ENCODE assay signal across 17 cellular contexts in genomic region chr6:75922226-75922625, GRCh38.
DNase-seq lines count a peak whose midpoint lies in the region; ATAC-seq and TF ChIP-seq lines count a peak whose summit lies in the region.
"Had no signal": no experiment of that assay in that cellular context is flagged by ENCODE, and none has a peak within 500 bp of the region (broad histone marks: within the 10 kb centered on the region; RNA-seq: fewer than 3 reads in every experiment).

No MANE protein-coding gene starts in this region.

- ATAC-seq in HG03439 (IDR thresholded peaks at IDR 0.05; ENCODE audit: unreplicated experiment), result no peak
- ATAC-seq: HepG2, left cardiac atrium, sciatic nerve had no signal

- no peak overlapping the region for H2BK5ac ChIP-seq in mesenchymal stem cell (ENCODE audit: low read depth, low read length, poor library complexity, severe bottlenecking)

- DNase-seq in ELR (ENCODE audit: low read depth) (peak; percentile 59), M059J (ENCODE audit: low read depth) (peak; percentile 70), mammary epithelial cell (peak; percentile 38), mesenchymal stem cell (peak; percentile 52), Peyer's patch (no peak), cardiac septum (ENCODE audit: low spot score) (no peak)
- DNase-seq: amniotic stem cell, BE2C, cortex of kidney, left cardiac atrium, NCI-H774, nucleus accumbens, RPMI8226, substantia nigra had no signal

- H2BK12ac ChIP-seq in mesenchymal stem cell (ENCODE audit: low read length in 2 of 2), result no peak overlapping the region

- BruUV-seq in mammary epithelial cell (replicated peaks; lab: Mats Ljungman, UMichigan), result no TSS peak

- H3K4ac ChIP-seq in mesenchymal stem cell (ENCODE audit: low read depth in 1 of 2, low read length in 2 of 2), result no peak overlapping the region

- no peaks in the 10 kb centered on the region for H3K36me3 ChIP-seq in mammary epithelial cell (ENCODE audit: insufficient read depth, low read length)
- H3K36me3 ChIP-seq in mesenchymal stem cell (ENCODE audit: control insufficient read depth in 1 of 2, insufficient read depth in 2 of 2, low read depth in 1 of 2, low read length in 2 of 2), result peaks cover 2 to 22% of the 10 kb centered on the region in 2 experiments
- H3K36me3 ChIP-seq in Peyer's patch, result peaks cover 0 to 27% (median 0%) of the 10 kb centered on the region in 3 donors
- H3K36me3 ChIP-seq: BE2C had no signal

- H3K27me3 ChIP-seq in mammary epithelial cell (ENCODE audit: insufficient read depth, low read length) (no peaks in the 10 kb centered on the region), mesenchymal stem cell (ENCODE audit: control insufficient read depth in 1 of 2, insufficient read depth in 1 of 2, low read length in 2 of 2) (no peaks in the 10 kb centered on the region), Peyer's patch (no peaks in the 10 kb centered on the region)
- H3K27me3 ChIP-seq: BE2C had no signal

- no peak overlapping the region for H4K8ac ChIP-seq in mesenchymal stem cell (ENCODE audit: low read length)

- TF ChIP-seq POLR2A in Peyer's patch (IDR thresholded peaks at IDR 0.05), result no peak

- H3K9me3 ChIP-seq in mammary epithelial cell (replicated peaks; ENCODE audit: insufficient read depth, low read length), result no peaks in the 10 kb centered on the region
- no peaks in the 10 kb centered on the region for H3K9me3 ChIP-seq in mesenchymal stem cell (ENCODE audit: control insufficient read depth, low read length)
- no peaks in the 10 kb centered on the region for H3K9me3 ChIP-seq in Peyer's patch
- H3K9me3 ChIP-seq: BE2C had no signal

- no peak overlapping the region for H3K4me2 ChIP-seq in mammary epithelial cell (ENCODE audit: insufficient read depth, low read depth, low read length)
- no peak overlapping the region for H3K4me2 ChIP-seq in mesenchymal stem cell (ENCODE audit: low read length, poor library complexity, severe bottlenecking)

- in situ Hi-C loops in mammary epithelial cell (cut with MboI; ENCODE audit: low sequenced_read_pairs in 2 of 2), result no loop called here

- H3K27ac ChIP-seq in mammary epithelial cell (ENCODE audit: insufficient read depth, low read depth, low read length) (no peak overlapping the region), mesenchymal stem cell (ENCODE audit: low read length, poor library complexity, severe bottlenecking) (no peak overlapping the region), Peyer's patch (no peak overlapping the region)

- no peak overlapping the region for H3K14ac ChIP-seq in mesenchymal stem cell (ENCODE audit: low read length in 2 of 2)

- no peak overlapping the region for H3K9ac ChIP-seq in mammary epithelial cell (ENCODE audit: insufficient read depth, low read length)
- no peak overlapping the region for H3K9ac ChIP-seq in mesenchymal stem cell (ENCODE audit: low read length)

- CTCF ChIA-PET in mammary epithelial cell (lab: Charles Lee; ENCODE audit: low non-redundant PET), result no interaction called here

- no peak overlapping the region for H4K91ac ChIP-seq in mesenchymal stem cell (ENCODE audit: low read length)

- TF ChIP-seq CTCF in mammary epithelial cell (conservative IDR thresholded peaks at IDR 0.05 in 1 of 2, IDR thresholded peaks at IDR 0.05 in 1 of 2; ENCODE audit: extremely low read depth in 1 of 2, insufficient read depth in 1 of 2, low read depth in 1 of 2, low read length in 2 of 2) (no peak), Peyer's patch (IDR thresholded peaks at IDR 0.05) (no peak)

- H2AFZ ChIP-seq in mammary epithelial cell (ENCODE audit: low read depth, low read length), result no peak overlapping the region
- H2AFZ ChIP-seq in mesenchymal stem cell (ENCODE audit: low read depth, low read length), result no peak overlapping the region

- H3K18ac ChIP-seq in mesenchymal stem cell (ENCODE audit: low read depth in 1 of 2, low read length in 2 of 2), result no peak overlapping the region

- H3K79me1 ChIP-seq in mesenchymal stem cell (replicated peaks; ENCODE audit: low read length, poor library complexity, severe bottlenecking), result peaks cover 2% of the 10 kb centered on the region

- no peaks in the 10 kb centered on the region for H3K79me2 ChIP-seq in mammary epithelial cell (ENCODE audit: insufficient read depth, low read length)

- H3K4me1 ChIP-seq in mammary epithelial cell (ENCODE audit: insufficient read depth, low read length), result peaks cover 5% of the 10 kb centered on the region
- H3K4me1 ChIP-seq in mesenchymal stem cell (ENCODE audit: control insufficient read depth, insufficient read depth, low read depth, low read length), result no peaks in the 10 kb centered on the region
- no peaks in the 10 kb centered on the region for H3K4me1 ChIP-seq in Peyer's patch
- H3K4me1 ChIP-seq: BE2C had no signal

- no peak overlapping the region for H3K23ac ChIP-seq in mesenchymal stem cell (ENCODE audit: low read length in 2 of 2)

- intact Hi-C loops in mammary epithelial cell (cut with micrococcal nuclease), result no loop called here
- intact Hi-C loops in cardiac septum (cut with DNase I), result no loop called here

- dilution Hi-C loops in mammary epithelial cell (cut with HindIII; ENCODE audit: low sequenced_read_pairs), result no loop called here

- no peak overlapping the region for H2AK5ac ChIP-seq in mesenchymal stem cell (ENCODE audit: low read length, severe bottlenecking)

- no peaks in the 10 kb centered on the region for H4K20me1 ChIP-seq in mammary epithelial cell (ENCODE audit: insufficient read depth, low read length)

- H3K4me3 ChIP-seq in mammary epithelial cell (replicated peaks in 1 of 3; ENCODE audit: insufficient read depth in 1 of 3, low read depth in 2 of 3, low read length in 3 of 3) (no peak overlapping the region), mesenchymal stem cell (ENCODE audit: insufficient read depth in 1 of 2, low read depth in 1 of 2, low read length in 2 of 2) (no peak overlapping the region), Peyer's patch (no peak overlapping the region)

- H2BK15ac ChIP-seq in mesenchymal stem cell (ENCODE audit: low read depth, poor library complexity, severe bottlenecking), result no peak overlapping the region

- H2BK120ac ChIP-seq in mesenchymal stem cell (ENCODE audit: low read depth, low read length), result no peak overlapping the region

Comparison
In these comparisons a context has a peak if more than half of its experiments do, and no peak if none do; other contexts are left out.
1. DNase-seq: peak in ELR (single experiment), M059J (single experiment), mammary epithelial cell (single experiment) and mesenchymal stem cell (single experiment); none in Peyer's patch (0 of 3) and cardiac septum (single experiment).